Comparison of ENCODE assay signal across 28 cellular contexts in genomic region chr11:68424981-68425865, GRCh38.
"Had no signal": no experiment of that assay in that cellular context is flagged by ENCODE, and none has a peak within 500 bp of the region (broad histone marks: within the 10 kb centered on the region; RNA-seq: fewer than 3 reads in every experiment).

No MANE protein-coding gene starts in this region.

- H3K27me3 ChIP-seq: body of pancreas, esophagus muscularis mucosa, foreskin keratinocyte, gastrocnemius medialis had no signal

- H3K4me3 Mint-ChIP-seq: activated CD4-positive, alpha-beta memory T cell treated with anti-CD3 and anti-CD28 coated beads, Interleukin-2, amount 10 ng/mL, durations not matched to agents 7 days and 5 days; activated CD4-positive, alpha-beta T cell treated with anti-CD3 and anti-CD28 coated beads, Interleukin-2, amount 10 ng/mL, durations not matched to agents 7 days and 5 days; activated naive CD8-positive, alpha-beta T cell; activated T-cell treated with anti-CD3 and anti-CD28 coated beads, Interleukin-2, amount 50 U/mL, for 24 hours; activated T-cell treated with anti-CD3 and anti-CD28 coated beads, Interleukin-2, amount 50 U/mL, for 72 hours; effector memory CD8-positive, alpha-beta T cell had no signal

- FAIRE-seq: colon had no signal

- DNase-seq: activated CD4-positive, alpha-beta memory T cell treated with anti-CD3 and anti-CD28 coated beads, Interleukin-2, amount 10 ng/mL, durations not matched to agents 7 days and 5 days; activated CD4-positive, alpha-beta T cell treated with anti-CD3 and anti-CD28 coated beads for 1 hour; activated CD4-positive, alpha-beta T cell treated with anti-CD3 and anti-CD28 coated beads for 4 hours; activated CD4-positive, alpha-beta T cell treated with anti-CD3 and anti-CD28 coated beads, Interleukin-2, amount 10 ng/mL, durations not matched to agents 7 days and 5 days; activated CD4-positive, alpha-beta T cell treated with anti-CD3 and anti-CD28 coated beads, Interleukin-2, amount 50 U/mL, for 4 hours; activated CD8-positive, alpha-beta memory T cell treated with anti-CD3 and anti-CD28 coated beads, Interleukin-2, amount 50 U/mL, for 48 hours; activated gamma-delta T cell treated with Interleukin-2 at 50 U/mL for 16 hours; activated naive CD4-positive, alpha-beta T cell treated with anti-CD3 and anti-CD28 coated beads, Interleukin-2, amount 50 U/mL, for 16 hours; activated naive CD4-positive, alpha-beta T cell treated with Interleukin-2 at 50 U/mL for 16 hours; activated T-cell treated with anti-CD3 and anti-CD28 coated beads for 4 hours; activated T-cell treated with anti-CD3 and anti-CD28 coated beads, Interleukin-2, amount 50 U/mL, for 24 hours; activated T-cell treated with anti-CD3 and anti-CD28 coated beads, Interleukin-2, amount 50 U/mL, for 72 hours; amniotic stem cell; anterior cingulate cortex; body of pancreas; caudate nucleus; cortex of kidney; dermis blood vessel endothelial cell; effector CD4-positive, alpha-beta T cell; effector memory CD8-positive, alpha-beta T cell; erythroblast; foreskin keratinocyte; gastrocnemius medialis; glutamatergic neuron; T-helper 2 cell had no signal

- H3K27ac ChIP-seq: body of pancreas, esophagus muscularis mucosa, foreskin keratinocyte, gastrocnemius medialis had no signal

- ATAC-seq: activated T-cell treated with anti-CD3 and anti-CD28 coated beads, Interleukin-2, amount 50 U/mL, for 72 hours; body of pancreas; effector memory CD8-positive, alpha-beta T cell; foreskin keratinocyte; gastrocnemius medialis had no signal

- H3K4me1 Mint-ChIP-seq: activated CD4-positive, alpha-beta memory T cell treated with anti-CD3 and anti-CD28 coated beads, Interleukin-2, amount 10 ng/mL, durations not matched to agents 7 days and 5 days had no signal

- H3K27me3 Mint-ChIP-seq: activated CD4-positive, alpha-beta memory T cell treated with anti-CD3 and anti-CD28 coated beads, Interleukin-2, amount 10 ng/mL, durations not matched to agents 7 days and 5 days; activated CD4-positive, alpha-beta T cell treated with anti-CD3 and anti-CD28 coated beads, Interleukin-2, amount 10 ng/mL, durations not matched to agents 7 days and 5 days; activated naive CD8-positive, alpha-beta T cell; activated T-cell treated with anti-CD3 and anti-CD28 coated beads, Interleukin-2, amount 50 U/mL, for 24 hours; effector memory CD8-positive, alpha-beta T cell had no signal

- H3K27ac Mint-ChIP-seq: activated CD4-positive, alpha-beta memory T cell treated with anti-CD3 and anti-CD28 coated beads, Interleukin-2, amount 10 ng/mL, durations not matched to agents 7 days and 5 days; activated CD4-positive, alpha-beta T cell treated with anti-CD3 and anti-CD28 coated beads, Interleukin-2, amount 10 ng/mL, durations not matched to agents 7 days and 5 days; activated naive CD8-positive, alpha-beta T cell; activated T-cell treated with anti-CD3 and anti-CD28 coated beads, Interleukin-2, amount 50 U/mL, for 24 hours; activated T-cell treated with anti-CD3 and anti-CD28 coated beads, Interleukin-2, amount 50 U/mL, for 72 hours; effector memory CD8-positive, alpha-beta T cell had no signal

- H3K4me3 ChIP-seq: body of pancreas, esophagus muscularis mucosa, gastrocnemius medialis had no signal

- H3K4me1 ChIP-seq: body of pancreas, esophagus muscularis mucosa, foreskin keratinocyte, gastrocnemius medialis had no signal
